In the genomic region with DNA sequence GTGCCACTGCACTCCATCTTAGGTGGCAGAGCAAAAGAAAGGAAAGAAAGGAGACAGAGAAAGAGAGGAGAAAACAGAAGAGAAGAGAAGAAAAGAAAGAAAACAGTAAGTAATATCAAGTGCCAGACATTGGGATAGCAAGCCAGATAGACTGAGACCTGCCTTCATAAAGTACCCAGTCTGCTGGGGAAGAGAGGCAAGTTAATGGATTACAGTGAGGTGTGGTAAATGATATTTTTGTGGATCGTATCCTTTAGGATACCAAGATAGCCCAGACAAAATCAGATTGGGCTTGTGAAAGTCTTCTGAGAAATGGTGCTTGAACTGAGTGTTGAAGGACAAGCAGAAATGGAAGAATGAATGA, we compare ENCODE assay signal across 15 cellular contexts. TPM values are rescaled to one million over a fixed set of nuclear protein-coding genes. Genes with fewer than 3 reads are reported as not detected.
DNase-seq lines count a peak whose midpoint lies in the region; ATAC-seq, FAIRE-seq and TF ChIP-seq lines count a peak whose summit lies in the region.
"Had no signal": no experiment of that assay in that cellular context is flagged by ENCODE, and none has a peak within 500 bp of the region (broad histone marks: within the 10 kb centered on the region; RNA-seq: fewer than 3 reads in every experiment).

No MANE protein-coding gene starts in this region.

- peak overlapping the region; percentile 7; the same call in 1 of the 2 replicates for H2AFZ ChIP-seq in GM23338
- peak overlapping the region; percentile 68 for H2AFZ ChIP-seq in K562 (ENCODE audit: low read depth, low read length)

- 50% methylated on average over 1 of the region's 1 CpG for WGBS in K562 (ENCODE audit: insufficient coverage, low coverage, missing lambda C conversion rate)

- H3K79me2 ChIP-seq in GM23338 (replicated peaks; ENCODE audit: insufficient read depth) (peaks cover 29% of the 10 kb centered on the region), K562 (ENCODE audit: control insufficient read depth, insufficient read depth, low read length) (peaks cover 31% of the 10 kb centered on the region)

- TF ChIP-seq POLR2A in K562 (conservative IDR thresholded peaks at IDR 0.05), result no peak

- H3K4me3 ChIP-seq in cardiac muscle cell (no peak overlapping the region), left ventricle myocardium inferior (no peak overlapping the region), GM23338 (no peak overlapping the region), K562 (no peak overlapping the region)

- H3K9ac ChIP-seq in K562 (ENCODE audit: insufficient read depth in 1 of 2, low read depth in 2 of 2, low read length in 2 of 2), result no peak overlapping the region

- no peaks in the 10 kb centered on the region; the same call in 1 of the 2 replicates for H4K20me1 ChIP-seq in GM23338 (replicated peaks; ENCODE audit: insufficient read depth)
- no peaks in the 10 kb centered on the region for H4K20me1 ChIP-seq in K562 (replicated peaks; ENCODE audit: control insufficient read depth, insufficient read depth, low read length)

- TF ChIP-seq RAD21 in K562 (CRISPR knock-in tag; conservative IDR thresholded peaks at IDR 0.05 in 1 of 2, IDR thresholded peaks at IDR 0.05 in 1 of 2), result no peak

- peaks cover 7% of the 10 kb centered on the region for H3K27me3 Mint-ChIP-seq in GM23338 (ENCODE audit: insufficient read depth, low read depth, poor library complexity)

- H3K27ac ChIP-seq in cardiac muscle cell (peak overlapping the region; percentile 97), left ventricle myocardium inferior (replicated peaks) (no peak overlapping the region), GM23338 (ENCODE audit: low read depth) (no peak overlapping the region), K562 (ENCODE audit: extremely low read depth, low read depth, low read length) (no peak overlapping the region)

- no peaks in the 10 kb centered on the region; the same call in 2 of the 3 replicates for H3K9me3 Mint-ChIP-seq in GM23338
- H3K9me3 Mint-ChIP-seq: CD8-positive, alpha-beta T cell had no signal

- H3F3A ChIP-seq in GM23338 (replicated peaks; ENCODE audit: low read depth), result 0 out of 2 replicates have a peak, but pooled peaks cover 7% of the 10 kb centered on the region

- ATAC-seq in GM23338 (no peak), K562 (no peak), HG02763 (IDR thresholded peaks at IDR 0.05; ENCODE audit: unreplicated experiment) (no peak)
- ATAC-seq: CD8-positive, alpha-beta T cell had no signal

- no peak overlapping the region for H3K4me2 ChIP-seq in GM23338
- no peak overlapping the region for H3K4me2 ChIP-seq in K562 (ENCODE audit: insufficient read depth, low read length)

- no peak overlapping the region for H3K27ac Mint-ChIP-seq in GM23338

- no peak for TF ChIP-seq EP300 in K562 (IDR thresholded peaks at IDR 0.05; ENCODE audit: low read length)

- H3K9me3 ChIP-seq in cardiac muscle cell (ENCODE audit: low read depth) (no peaks in the 10 kb centered on the region), left ventricle myocardium inferior (replicated peaks) (no peaks in the 10 kb centered on the region), K562 (replicated peaks; ENCODE audit: control insufficient read depth, insufficient read depth, low read depth, low read length) (no peaks in the 10 kb centered on the region)
- H3K9me3 ChIP-seq: BE2C had no signal

- intact Hi-C loops in left ventricle myocardium inferior (cut with micrococcal nuclease), result no loop called here
- intact Hi-C loops in K562 (cut with micrococcal nuclease), result loop anchor here (5.0 kb wide), 2 partner anchors 34 to 74 kb away; a partner anchor contains a TSS

- DNase-seq in cardiac muscle cell (ENCODE audit: low read depth in 1 of 2, low spot score in 1 of 2), result no peak
- no peak for DNase-seq in left ventricle myocardium inferior
- no peak for DNase-seq in GM23338 (ENCODE audit: low spot score)
- DNase-seq in K562 (ENCODE audit: extremely low read depth in 1 of 4, low spot score in 3 of 4), result no peak
- DNase-seq in activated CD4-positive, CD25-positive, alpha-beta regulatory T cell treated with anti-CD3 and anti-CD28 coated beads, Interleukin-2, amount 50 U/mL, for 72 hours, result no peak
- DNase-seq in activated T-cell treated with anti-CD3 and anti-CD28 coated beads, Interleukin-2, amount 50 U/mL, for 48 hours, result no peak
- DNase-seq: 8988T; BE2C; CD8-positive, alpha-beta T cell; COR-L47; GF-D8; IMR-90 had no signal

- no peak for FAIRE-seq in K562 (lab: Jason Lieb, UNC)
- FAIRE-seq: D721Med, GM19239 had no signal

- no peaks in the 10 kb centered on the region for H3K9me1 ChIP-seq in K562 (ENCODE audit: control insufficient read depth, insufficient read depth, low read length)

- POLR2A ChIA-PET in K562 (lab: Yijun Ruan, JAX), result interaction anchor here (2.2 kb wide), 1 partner anchor 12 kb away, joined by 16 read pairs; no protein-coding TSS in a partner anchor

- H3K4me1 ChIP-seq in cardiac muscle cell (ENCODE audit: low read depth), result peaks cover 22% of the 10 kb centered on the region
- H3K4me1 ChIP-seq in left ventricle myocardium inferior, result peaks cover 23% of the 10 kb centered on the region
- peaks cover 13% of the 10 kb centered on the region for H3K4me1 ChIP-seq in GM23338 (ENCODE audit: insufficient read depth)
- H3K4me1 ChIP-seq in K562 (replicated peaks in 1 of 2; ENCODE audit: control insufficient read depth in 2 of 2, insufficient read depth in 2 of 2, low read length in 2 of 2), result peaks cover 18 to 40% of the 10 kb centered on the region in 2 experiments

- in situ Hi-C loops in K562 (cut with MboI), result no loop called here

- no TSS peak for BruUV-seq in K562 (replicated peaks; lab: Mats Ljungman, UMichigan)

- no peaks in the 10 kb centered on the region for H3K36me3 Mint-ChIP-seq in GM23338 (ENCODE audit: low read depth)

- H3K4me1 Mint-ChIP-seq in GM23338, result peaks cover 11% of the 10 kb centered on the region; the same call in 2 of the 3 replicates

- peaks cover 14% of the 10 kb centered on the region; the same call in 1 of the 2 replicates for H3K9me2 ChIP-seq in GM23338 (ENCODE audit: insufficient read depth)

- H3K4me3 Mint-ChIP-seq in GM23338, result no peak overlapping the region

- H3K27me3 ChIP-seq in cardiac muscle cell (no peaks in the 10 kb centered on the region), left ventricle myocardium inferior (ENCODE audit: low read depth) (no peaks in the 10 kb centered on the region), GM23338 (ENCODE audit: insufficient read depth) (no peaks in the 10 kb centered on the region), K562 (ENCODE audit: control insufficient read depth in 2 of 2, insufficient read depth in 2 of 2, low read length in 2 of 2) (no peaks in the 10 kb centered on the region)
- H3K27me3 ChIP-seq: BE2C had no signal

- CTCF ChIA-PET in K562 (lab: Yijun Ruan, JAX; ENCODE audit: low intra/inter-chr PET ratio), result no interaction called here

- TF ChIP-seq CTCF in cardiac muscle cell (IDR thresholded peaks at IDR 0.05; ENCODE audit: low read depth, low read length) (no peak), left ventricle myocardium inferior (IDR thresholded peaks at IDR 0.05; ENCODE audit: borderline replicate concordance) (no peak), GM23338 (conservative IDR thresholded peaks at IDR 0.05; ENCODE audit: low read depth in 2 of 2) (no peak), K562 (IDR thresholded peaks at IDR 0.05 in 2 of 3, conservative IDR thresholded peaks at IDR 0.05 in 1 of 3; ENCODE audit: insufficient read depth in 2 of 3, low read depth in 1 of 3, low read length in 3 of 3) (no peak)

- H3K36me3 ChIP-seq in cardiac muscle cell, result no peaks in the 10 kb centered on the region
- no peaks in the 10 kb centered on the region for H3K36me3 ChIP-seq in left ventricle myocardium inferior
- no peaks in the 10 kb centered on the region for H3K36me3 ChIP-seq in GM23338 (ENCODE audit: insufficient read depth)
- no peaks in the 10 kb centered on the region for H3K36me3 ChIP-seq in K562 (ENCODE audit: control insufficient read depth, insufficient read depth, low read length)
- H3K36me3 ChIP-seq: BE2C had no signal

TF ChIP-seq in K562, 482 proteins besides CTCF, POLR2A, EP300 and RAD21 (continues in another document):
- TF ChIP-seq ZKSCAN8 (CRISPR knock-in tag; IDR thresholded peaks at IDR 0.05) (no peak), SNIP1 (IDR thresholded peaks at IDR 0.05; ENCODE audit: low read depth) (no peak), PTBP1 (IDR thresholded peaks at IDR 0.05; ENCODE audit: low read depth, low read length) (no peak), ETV6 (IDR thresholded peaks at IDR 0.05; ENCODE audit: borderline replicate concordance in 1 of 2, low read depth in 2 of 2, low read length in 1 of 2) (no peak), ETV6 (CRISPR knock-in tag; IDR thresholded peaks at IDR 0.05; ENCODE audit: borderline replicate concordance) (no peak)

RNA-seq across cellular contexts. Expression of a gene that starts 1.5 kb away (rescaled TPM):
- total RNA-seq in cardiac muscle cell (12.5 and 17.2 TPM in 2 replicates), left ventricle myocardium inferior (13.5 TPM), K562 (2014; rRNA removed) (6.8 and 9.6 TPM in 2 replicates), K562 (2014; rRNA removed; fragmentation: Illumina TruSeq; extraction: Trizol) (21.0 and 25.0 TPM in 2 replicates), K562 (2015; rRNA removed; fragmentation: Illumina TruSeq; extraction: Trizol) (17.1 and 18.4 TPM in 2 replicates), K562 (2021) (15.6 and 17.2 TPM in 2 replicates)
- polyA plus RNA-seq in cardiac muscle cell (38.0 and 40.1 TPM in 2 replicates), GM23338 (2016; fragmentation: Nextera tagmentation; extraction: Ambion mirVana) (33.5 and 36.4 TPM in 2 replicates), K562 (2011; rRNA removed) (24.2 and 28.3 TPM in 2 replicates), K562 (2014; fragmentation: Illumina TruSeq; extraction: Trizol) (25.4 and 35.7 TPM in 2 replicates), K562 (2014; fragmentation: Nextera tagmentation; extraction: Ambion mirVana) (10 to 100 TPM; 22.0 to 26.9 TPM), K562 (2014; rRNA removed) (19.7 and 24.6 TPM in 2 replicates)
- total RNA-seq in GM23338 (2014; rRNA removed; shearing (Covaris generic)), result 22.3 and 27.5 TPM in 2 replicates
- 4.0 and 11.1 TPM in 2 replicates for total RNA-seq in K562 (2011; cell fraction: chromatin; rRNA removed; ENCODE audit: low replicate concordance)
- total RNA-seq in K562 (2011; cell fraction: nucleolus; rRNA removed), result 5.8 and 5.9 TPM in 2 replicates
- total RNA-seq in K562 (2011; cell fraction: nucleoplasm; rRNA removed), result 8.5 and 14.4 TPM in 2 replicates
- 25.5 and 33.2 TPM in 2 replicates for polyA plus RNA-seq in K562 (2011; cell fraction: cytosol; rRNA removed)
- 6.9 and 8.4 TPM in 2 replicates for polyA plus RNA-seq in K562 (2011; cell fraction: nucleus; rRNA removed)
- polyA plus RNA-seq in K562 (2012), result 18.4 and 29.0 TPM in 2 replicates
- polyA minus RNA-seq in K562 (2011; rRNA and poly(A)+ RNA removed), result 10.8 and 11.2 TPM in 2 replicates
- 6.6 and 7.7 TPM in 2 replicates for polyA minus RNA-seq in K562 (2011; cell fraction: cytosol; rRNA and poly(A)+ RNA removed)
- polyA minus RNA-seq in K562 (2011; cell fraction: nucleus; rRNA and poly(A)+ RNA removed), result 2.2 and 4.0 TPM in 2 replicates
